Comparison of ENCODE assay signal across 26 cellular contexts in genomic region chr5:147788023-147788422, GRCh38. TPM values are rescaled to one million over a fixed set of nuclear protein-coding genes. Genes with fewer than 3 reads are reported as not detected.
"Had no signal": no experiment of that assay in that cellular context is flagged by ENCODE, and none has a peak within 500 bp of the region (broad histone marks: within the 10 kb centered on the region; RNA-seq: fewer than 3 reads in every experiment).

No MANE protein-coding gene starts in this region.

- FAIRE-seq: HTR-8/SVneo, K562, RCC 7860 had no signal

- H3K27me3 ChIP-seq: SJSA1 had no signal

- H3K4me3 ChIP-seq: K562, SJSA1, SK-N-MC had no signal

- H3K27ac ChIP-seq: HL-60, KMS-11, SJSA1, SK-N-MC had no signal

- ATAC-seq: K562 had no signal

- H3K4me1 ChIP-seq: SJSA1 had no signal

- H3K36me3 ChIP-seq: SJSA1 had no signal

- DNase-seq: Kasumi-1, MM.1S, NCI-H1092 treated with DMSO at 0.1 percent for 48 hours, NCI-H1436, NCI-H187, NCI-H2029, NCI-H2081 treated with DMSO at 0.1 percent for 48 hours, NCI-H2171, NCI-H226, NCI-H446, NCI-H510A, NCI-H524 treated with DMSO at 0.1 percent for 48 hours, NCI-H69, NCI-H774, Right ventricle myocardium superior, RPMI8226, SIG-M5 had no signal

- H3K9me3 ChIP-seq: SJSA1 had no signal

RNA-seq across cellular contexts. Expression of gene JAKMIP2, which starts 5.5 kb away (rescaled TPM):
- total RNA-seq: K562 had no signal
- polyA plus RNA-seq: K562 had no signal

RNA-seq across cellular contexts. Expression of gene SPINK1, which starts 43.4 kb away (rescaled TPM):
- total RNA-seq: M059J, Right ventricle myocardium superior, SJSA1 had no signal
- polyA plus RNA-seq: IgD-negative memory B cell had no signal
